17 cellular contexts compared by ENCODE assay signal in genomic region chr12:101695698-101696097, GRCh38. TPM values are rescaled to one million over a fixed set of nuclear protein-coding genes. Genes with fewer than 3 reads are reported as not detected.
DNase-seq lines count a peak whose midpoint lies in the region; ATAC-seq and TF ChIP-seq lines count a peak whose summit lies in the region.
"Had no signal": no experiment of that assay in that cellular context is flagged by ENCODE, and none has a peak within 500 bp of the region (broad histone marks: within the 10 kb centered on the region; RNA-seq: fewer than 3 reads in every experiment).

No MANE protein-coding gene starts in this region.

- TF ChIP-seq POLR2A in sigmoid colon (IDR thresholded peaks at IDR 0.05), result no peak
- TF ChIP-seq POLR2A in esophagus squamous epithelium (IDR thresholded peaks at IDR 0.05), result no peak

- no peak for TF ChIP-seq EP300 in sigmoid colon (IDR thresholded peaks at IDR 0.05)

- TF ChIP-seq CTCF in HL-60 (IDR thresholded peaks at IDR 0.05; ENCODE audit: insufficient read depth, low read length) (no peak), RWPE1 (conservative IDR thresholded peaks at IDR 0.05; ENCODE audit: low read depth) (no peak), epithelial cell of proximal tubule (conservative IDR thresholded peaks at IDR 0.05; ENCODE audit: low read depth, low read length) (no peak), sigmoid colon (IDR thresholded peaks at IDR 0.05) (no peak), upper lobe of right lung (IDR thresholded peaks at IDR 0.05) (no peak), esophagus squamous epithelium (IDR thresholded peaks at IDR 0.05) (no peak)

- intact Hi-C loops in sigmoid colon (cut with DNase I) (loop anchor here (5.0 kb wide), 2 partner anchors 137 to 288 kb away; partner anchors contain the start of genes ARL1 and GNPTAB), upper lobe of right lung (cut with DNase I) (no loop called here), esophagus squamous epithelium (cut with DNase I) (loop anchor here (5.0 kb wide), 1 partner anchor 288 kb away; the partner anchor contains the start of gene ARL1)

- no peaks in the 10 kb centered on the region for H3K36me3 ChIP-seq in sigmoid colon
- no peaks in the 10 kb centered on the region for H3K36me3 ChIP-seq in upper lobe of right lung
- H3K36me3 ChIP-seq in esophagus squamous epithelium, result no peaks in the 10 kb centered on the region
- H3K36me3 ChIP-seq: HAP-1 had no signal

- CTCF ChIA-PET in RWPE1 (lab: Yijun Ruan, JAX), result no interaction called here

- no peak for ATAC-seq in upper lobe of right lung
- ATAC-seq: activated CD8-positive, alpha-beta T cell treated with anti-CD3 and anti-CD28 coated beads, Interleukin-2, amount 10 ng/mL, durations not matched to agents 7 days and 5 days; right cardiac atrium had no signal

- 36 to 81% methylated on average over 1 of the region's 1 CpG for WGBS in sigmoid colon, 2 donors
- 56 to 63% methylated on average over 1 of the region's 1 CpG for WGBS in esophagus squamous epithelium, 2 donors

- peaks cover 0 to 38% (median 34%) of the 10 kb centered on the region in 4 donors for H3K4me1 ChIP-seq in sigmoid colon
- peaks cover 12% of the 10 kb centered on the region for H3K4me1 ChIP-seq in upper lobe of right lung
- H3K4me1 ChIP-seq in esophagus squamous epithelium, result peaks cover 8 to 48% (median 13%) of the 10 kb centered on the region in 3 donors

- DNase-seq in HL-60 (ENCODE audit: low read depth in 1 of 2, low spot score in 1 of 2), result no peak
- DNase-seq in RWPE1 (ENCODE audit: low spot score), result peak; percentile 8
- DNase-seq in epithelial cell of proximal tubule (ENCODE audit: low read depth), result peak; percentile 39
- DNase-seq in sigmoid colon, result no peak
- DNase-seq in iPS-NIHi7 (ENCODE audit: extremely low spot score), result no peak
- no peak for DNase-seq in upper lobe of right lung
- DNase-seq in occipital lobe (lab: John Stamatoyannopoulos, UW), result no peak
- DNase-seq in esophagus squamous epithelium (lab: John Stamatoyannopoulos, UW), result no peak
- DNase-seq: activated CD8-positive, alpha-beta T cell treated with anti-CD3 and anti-CD28 coated beads, Interleukin-2, amount 10 ng/mL, durations not matched to agents 7 days and 5 days; activated naive CD4-positive, alpha-beta T cell treated with anti-CD3 and anti-CD28 coated beads, Interleukin-2, amount 10 ng/mL, durations not matched to agents 7 days and 5 days; CD4-positive, alpha-beta memory T cell; GDM1; NCI-H1436; NCI-H526 treated with DMSO at 0.1 percent for 48 hours; right cardiac atrium; SHP77 had no signal

- H3K27me3 ChIP-seq in HL-60 (ENCODE audit: insufficient read depth, poor library complexity, severe bottlenecking) (no peaks in the 10 kb centered on the region), sigmoid colon (no peaks in the 10 kb centered on the region), upper lobe of right lung (no peaks in the 10 kb centered on the region), esophagus squamous epithelium (no peaks in the 10 kb centered on the region)

- POLR2A ChIA-PET in RWPE1 (lab: Yijun Ruan, JAX; ENCODE audit: low non-redundant PET), result no interaction called here

- H3K4me3 ChIP-seq in HL-60 (replicated peaks; ENCODE audit: insufficient read depth, low read length), result no peak overlapping the region
- no peak overlapping the region for H3K4me3 ChIP-seq in epithelial cell of proximal tubule (ENCODE audit: low read depth, low read length)
- no peak overlapping the region for H3K4me3 ChIP-seq in sigmoid colon
- no peak overlapping the region for H3K4me3 ChIP-seq in upper lobe of right lung
- no peak overlapping the region for H3K4me3 ChIP-seq in esophagus squamous epithelium
- H3K4me3 ChIP-seq: HAP-1 had no signal

- H3K27ac ChIP-seq in HL-60 (replicated peaks) (peak overlapping the region; percentile 86; the same call in 1 of the 2 replicates), RWPE1 (no peak overlapping the region), sigmoid colon (peak overlapping the region in 3 of 4 donors; percentile 89 to 96 (median 95)), upper lobe of right lung (no peak overlapping the region), esophagus squamous epithelium (peak overlapping the region in 2 of 4 donors; percentile 88 to 94)

- H3K9me3 ChIP-seq in sigmoid colon (no peaks in the 10 kb centered on the region), upper lobe of right lung (no peaks in the 10 kb centered on the region), esophagus squamous epithelium (no peaks in the 10 kb centered on the region)

RNA-seq across cellular contexts. Expression of gene CHPT1, which starts 1.7 kb away (rescaled TPM):
- total RNA-seq in epithelial cell of proximal tubule (17.6 and 40.1 TPM in 2 replicates), sigmoid colon (100 to 1,000 TPM in 2 of 4 donors, 10 to 100 TPM in 2; 49.9 to 118 (median 80.4) TPM), upper lobe of right lung (71.4 TPM), occipital lobe (38.1 TPM), esophagus squamous epithelium (10 to 100 TPM; 12.7 to 53.6 (median 27.0) TPM)
- polyA plus RNA-seq in sigmoid colon, result 10 to 100 TPM; 53.4 to 74.5 (median 58.1) TPM

RNA-seq across cellular contexts. Expression of gene SYCP3, which starts 43.6 kb away (rescaled TPM):
- total RNA-seq in epithelial cell of proximal tubule (under 0.01 TPM in 1 of 2 replicates, not detected in the other), sigmoid colon (under 1 TPM in 2 of 4 donors, not detected in 2; 0.14 to 0.36 TPM), upper lobe of right lung (0.64 TPM), occipital lobe (0.47 TPM), esophagus squamous epithelium (under 1 TPM in 2 of 4 donors, not detected in 2; 0.38 to 0.53 TPM)
- polyA plus RNA-seq in sigmoid colon, result under 1 TPM in 1 of 3 donors, not detected in 2; 0.19 TPM

Comparison
In these comparisons a context has a peak if more than half of its experiments do, and no peak if none do; other contexts are left out.
1. DNase-seq: peak in RWPE1 (single experiment) and epithelial cell of proximal tubule (single experiment); none in HL-60 (0 of 2), sigmoid colon (single experiment), iPS-NIHi7 (single experiment), upper lobe of right lung (single experiment), occipital lobe (single experiment) and esophagus squamous epithelium (single experiment).
2. H3K27ac ChIP-seq: peak in HL-60 (single experiment) and sigmoid colon (3 of 4); none in RWPE1 (single experiment) and upper lobe of right lung (single experiment).